Comparison of ENCODE assay signal across 25 cellular contexts in the genomic region with DNA sequence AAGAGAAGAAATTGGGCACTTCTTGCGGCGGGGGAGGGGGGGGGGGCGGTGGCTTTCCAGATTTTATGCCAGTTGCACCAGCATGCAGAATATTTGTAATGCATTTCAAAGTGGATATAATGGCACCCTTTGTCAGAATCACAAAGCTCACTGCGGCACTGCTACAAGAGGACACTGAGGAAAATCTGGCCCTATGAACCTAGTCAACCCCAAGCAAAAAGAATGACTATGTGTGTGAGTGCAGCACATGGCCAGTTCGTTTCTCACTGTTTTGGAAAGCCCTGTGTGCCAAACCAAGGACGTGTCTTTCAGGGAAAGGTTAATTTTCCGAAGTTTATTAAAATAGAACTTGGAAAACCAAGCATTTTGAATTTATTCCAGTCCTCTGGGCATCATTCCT.
A peak's percentile ranks its signal among the peaks of the same experiment; 100 is the strongest.
DNase-seq lines count a peak whose midpoint lies in the region; ATAC-seq and TF ChIP-seq lines count a peak whose summit lies in the region.
"Had no signal": no experiment of that assay in that cellular context is flagged by ENCODE, and none has a peak within 500 bp of the region (broad histone marks: within the 10 kb centered on the region; RNA-seq: fewer than 3 reads in every experiment).

No MANE protein-coding gene starts in this region.

- CTCF ChIA-PET in IMR-90 (lab: Yijun Ruan, JAX): no interaction called here

- no peak overlapping the region for H2AK5ac ChIP-seq in IMR-90 (ENCODE audit: low read depth, low read length)

- no peak for ATAC-seq in IMR-90 (ENCODE audit: low read depth)
- ATAC-seq in GM21447 (IDR thresholded peaks at IDR 0.05; ENCODE audit: unreplicated experiment): no peak
- ATAC-seq: A549 had no signal

- no peak overlapping the region for H2BK15ac ChIP-seq in IMR-90 (ENCODE audit: low read depth, low read length)

- no peak overlapping the region for H2AK9ac ChIP-seq in IMR-90 (replicated peaks; ENCODE audit: low read depth, low read length, poor library complexity)

- no peak for TF ChIP-seq RAD21 in IMR-90 (IDR thresholded peaks at IDR 0.05; ENCODE audit: low read length)

- no peaks in the 10 kb centered on the region for H3K4me1 ChIP-seq in IMR-90 (ENCODE audit: control insufficient read depth, insufficient read depth, low read length)
- H3K4me1 ChIP-seq: A549, BE2C, Peyer's patch, SJCRH30 had no signal

- no peak overlapping the region for H3K9ac ChIP-seq in IMR-90 (ENCODE audit: low read depth, low read length)
- H3K9ac ChIP-seq: GM23248 had no signal

- no peak overlapping the region for H3K4me3 Mint-ChIP-seq in activated naive CD8-positive, alpha-beta T cell treated with anti-CD3 and anti-CD28 coated beads for 36 hours
- H3K4me3 Mint-ChIP-seq: CD4-positive, CD25-positive, alpha-beta regulatory T cell; H9; HFFc6 had no signal

- dilution Hi-C loops in IMR-90 (cut with HindIII; ENCODE audit: low sequenced_read_pairs, unreplicated experiment): no loop called here

- no peak overlapping the region for H3K27ac ChIP-seq in IMR-90 (ENCODE audit: insufficient read depth, low read length)
- H3K27ac ChIP-seq in caudate nucleus (ENCODE audit: low read depth, low read length): peak overlapping the region; percentile 52
- H3K27ac ChIP-seq: A549, GM23248, Peyer's patch, SJCRH30 had no signal

- in situ Hi-C loops in IMR-90 (cut with MboI; ENCODE audit: low sequenced_read_pairs): no loop called here

- H3K14ac ChIP-seq in IMR-90 (replicated peaks; ENCODE audit: low read depth, low read length): no peak overlapping the region

- no peak overlapping the region for H3K4me2 ChIP-seq in IMR-90 (ENCODE audit: low read depth, low read length)
- H3K4me2 ChIP-seq: A549 had no signal

- no peaks in the 10 kb centered on the region for H3K9me1 ChIP-seq in IMR-90 (ENCODE audit: insufficient read depth, low read length)

- no peak overlapping the region for H3K4ac ChIP-seq in IMR-90 (ENCODE audit: low read depth, low read length)

- no peak for TF ChIP-seq POLR2A in IMR-90 (IDR thresholded peaks at IDR 0.05; ENCODE audit: low read depth, low read length)

- H4K20me1 ChIP-seq in IMR-90 (ENCODE audit: insufficient read depth, low read length): no peaks in the 10 kb centered on the region

- H2BK5ac ChIP-seq in IMR-90 (ENCODE audit: low read depth, low read length, poor library complexity, severe bottlenecking): no peak overlapping the region

- no peaks in the 10 kb centered on the region for H3K27me3 ChIP-seq in IMR-90 (ENCODE audit: control insufficient read depth, insufficient read depth, low read length)
- H3K27me3 ChIP-seq: BE2C, Peyer's patch, SJCRH30 had no signal

- H3K9me3 Mint-ChIP-seq in activated naive CD8-positive, alpha-beta T cell treated with anti-CD3 and anti-CD28 coated beads for 36 hours: peaks cover 2% of the 10 kb centered on the region

- no TSS peak for BruUV-seq in IMR-90 (replicated peaks; lab: Mats Ljungman, UMichigan)

- H2AFZ ChIP-seq in IMR-90 (replicated peaks; ENCODE audit: low read length, poor library complexity): peak overlapping the region; percentile 49
- H2AFZ ChIP-seq: GM23248 had no signal

- no peak overlapping the region for H3K27ac Mint-ChIP-seq in activated naive CD8-positive, alpha-beta T cell treated with anti-CD3 and anti-CD28 coated beads for 36 hours
- H3K27ac Mint-ChIP-seq: CD4-positive, CD25-positive, alpha-beta regulatory T cell; H9; HFFc6 had no signal

- no peak overlapping the region for H3K56ac ChIP-seq in IMR-90 (ENCODE audit: extremely low read depth, insufficient read depth, low read length)

- DNase-seq in IMR-90 (no peak), caudate nucleus (lab: John Stamatoyannopoulos, UW) (peak in 40 of 61 donors; percentile 5 to 64 (median 24)), medulla oblongata (ENCODE audit: extremely low spot score) (peak; percentile 68), putamen (ENCODE audit: low spot score) (peak; percentile 74), NCI-H2107 (lab: John Stamatoyannopoulos, UW) (no peak)
- DNase-seq in activated naive CD8-positive, alpha-beta T cell treated with anti-CD3 and anti-CD28 coated beads for 36 hours: no peak
- no peak for DNase-seq in stimulated activated CD8-positive, alpha-beta memory T cell treated with anti-CD3 and anti-CD28 coated beads, Interleukin-4, amount 100 ng/mL, for 48 hours
- DNase-seq: BE2C; CD4-positive, CD25-positive, alpha-beta regulatory T cell; DMS79; GM23248; H9; HFFc6; KBM-7; MM.1S; NCI-H1048; NCI-H1436; NCI-H1930; NCI-H226; NCI-H524; NCI-H82; Peyer's patch; SJCRH30 had no signal

- no peak overlapping the region for H2BK20ac ChIP-seq in IMR-90 (ENCODE audit: low read depth, low read length)

- WGBS in IMR-90 (ENCODE audit: extremely low coverage in 2 of 2, insufficient read length in 1 of 2), 2 experiments: 19% methylated on average over 3 of the region's 7 CpGs; no CpG with 5 or more reads in 1 of the 2 experiments

- no peak overlapping the region for H3K4me3 ChIP-seq in IMR-90 (ENCODE audit: insufficient read depth, low read depth, low read length)
- H3K4me3 ChIP-seq: A549, GM23248, Peyer's patch, SJCRH30 had no signal

- no peaks in the 10 kb centered on the region for H3K27me3 Mint-ChIP-seq in activated naive CD8-positive, alpha-beta T cell treated with anti-CD3 and anti-CD28 coated beads for 36 hours
- H3K27me3 Mint-ChIP-seq: CD4-positive, CD25-positive, alpha-beta regulatory T cell had no signal

- H3K4me1 Mint-ChIP-seq in activated naive CD8-positive, alpha-beta T cell treated with anti-CD3 and anti-CD28 coated beads for 36 hours: no peaks in the 10 kb centered on the region
- H3K4me1 Mint-ChIP-seq: CD4-positive, CD25-positive, alpha-beta regulatory T cell had no signal

- no peaks in the 10 kb centered on the region for H3K9me3 ChIP-seq in IMR-90 (ENCODE audit: control insufficient read depth, insufficient read depth, low read length)
- H3K9me3 ChIP-seq: A549, BE2C, Peyer's patch, SJCRH30 had no signal

- H3K36me3 Mint-ChIP-seq in activated naive CD8-positive, alpha-beta T cell treated with anti-CD3 and anti-CD28 coated beads for 36 hours: no peaks in the 10 kb centered on the region
- H3K36me3 Mint-ChIP-seq: CD4-positive, CD25-positive, alpha-beta regulatory T cell had no signal

- H3K18ac ChIP-seq in IMR-90 (ENCODE audit: low read depth, low read length): no peak overlapping the region

- POLR2A ChIA-PET in IMR-90 (lab: Charles Lee; ENCODE audit: unreplicated experiment): no interaction called here

- TF ChIP-seq CTCF in IMR-90 (conservative IDR thresholded peaks at IDR 0.05; ENCODE audit: low read depth, low read length): no peak

- no peaks in the 10 kb centered on the region for H3K36me3 ChIP-seq in IMR-90 (ENCODE audit: control insufficient read depth, insufficient read depth, low read length)
- H3K36me3 ChIP-seq: BE2C, Peyer's patch, SJCRH30 had no signal

- H4K8ac ChIP-seq in IMR-90 (ENCODE audit: low read depth in 2 of 2, low read length in 2 of 2): no peak overlapping the region

- H3K79me1 ChIP-seq in IMR-90 (ENCODE audit: low read depth in 1 of 2, low read length in 2 of 2): no peaks in the 10 kb centered on the region

- no peak overlapping the region for H2BK120ac ChIP-seq in IMR-90 (ENCODE audit: low read depth, low read length)

- no peak overlapping the region for H4K5ac ChIP-seq in IMR-90 (ENCODE audit: low read depth, low read length)

- no peak overlapping the region for H4K91ac ChIP-seq in IMR-90 (ENCODE audit: insufficient read depth, low read depth, low read length)

- intact Hi-C loops in IMR-90 (cut with micrococcal nuclease): no loop called here

- H3K23ac ChIP-seq in IMR-90 (ENCODE audit: low read depth, low read length): no peak overlapping the region

TF ChIP-seq in IMR-90, 13 proteins besides CTCF, POLR2A, EP300 and RAD21:
- TF ChIP-seq CEBPB (IDR thresholded peaks at IDR 0.05; ENCODE audit: low read depth, low read length): no peak
- TF ChIP-seq RFX5 (IDR thresholded peaks at IDR 0.05; ENCODE audit: low read depth, low read length): no peak
- no peak for TF ChIP-seq SMC3 (IDR thresholded peaks at IDR 0.05; ENCODE audit: low read depth, low read length)
- no peak for TF ChIP-seq RCOR1 (IDR thresholded peaks at IDR 0.05; ENCODE audit: insufficient replicate concordance, low read length)
- TF ChIP-seq FOS (IDR thresholded peaks at IDR 0.05; ENCODE audit: low read depth, low read length): no peak
- no peak for TF ChIP-seq MXI1 (IDR thresholded peaks at IDR 0.05; ENCODE audit: borderline replicate concordance, low read depth, low read length)
- TF ChIP-seq, protein P1, sequence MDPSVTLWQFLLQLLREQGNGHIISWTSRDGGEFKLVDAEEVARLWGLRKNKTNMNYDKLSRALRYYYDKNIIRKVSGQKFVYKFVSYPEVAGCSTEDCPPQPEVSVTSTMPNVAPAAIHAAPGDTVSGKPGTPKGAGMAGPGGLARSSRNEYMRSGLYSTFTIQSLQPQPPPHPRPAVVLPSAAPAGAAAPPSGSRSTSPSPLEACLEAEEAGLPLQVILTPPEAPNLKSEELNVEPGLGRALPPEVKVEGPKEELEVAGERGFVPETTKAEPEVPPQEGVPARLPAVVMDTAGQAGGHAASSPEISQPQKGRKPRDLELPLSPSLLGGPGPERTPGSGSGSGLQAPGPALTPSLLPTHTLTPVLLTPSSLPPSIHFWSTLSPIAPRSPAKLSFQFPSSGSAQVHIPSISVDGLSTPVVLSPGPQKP (IDR thresholded peaks at IDR 0.05; ENCODE audit: borderline replicate concordance, low read depth, low read length): no peak
- TF ChIP-seq MAFK (IDR thresholded peaks at IDR 0.05; ENCODE audit: low read depth, low read length): no peak
- TF ChIP-seq BHLHE40 (IDR thresholded peaks at IDR 0.05; ENCODE audit: low read depth, low read length): no peak
- TF ChIP-seq, protein P2, sequence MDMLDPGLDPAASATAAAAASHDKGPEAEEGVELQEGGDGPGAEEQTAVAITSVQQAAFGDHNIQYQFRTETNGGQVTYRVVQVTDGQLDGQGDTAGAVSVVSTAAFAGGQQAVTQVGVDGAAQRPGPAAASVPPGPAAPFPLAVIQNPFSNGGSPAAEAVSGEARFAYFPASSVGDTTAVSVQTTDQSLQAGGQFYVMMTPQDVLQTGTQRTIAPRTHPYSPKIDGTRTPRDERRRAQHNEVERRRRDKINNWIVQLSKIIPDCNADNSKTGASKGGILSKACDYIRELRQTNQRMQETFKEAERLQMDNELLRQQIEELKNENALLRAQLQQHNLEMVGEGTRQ (IDR thresholded peaks at IDR 0.05; ENCODE audit: low read depth, low read length): no peak
- no peak for TF ChIP-seq CHD1 (IDR thresholded peaks at IDR 0.05; ENCODE audit: low read depth, low read length)
- no peak for TF ChIP-seq NFE2L2 (IDR thresholded peaks at IDR 0.05; ENCODE audit: low read depth, low read length)
- TF ChIP-seq MAZ (IDR thresholded peaks at IDR 0.05; ENCODE audit: borderline replicate concordance, low read depth, low read length): no peak

Comparison
In these comparisons a context has a peak if more than half of its experiments do, and no peak if none do; other contexts are left out.
1. DNase-seq: peak in caudate nucleus (40 of 61), medulla oblongata (single experiment) and putamen (single experiment); none in IMR-90 (single experiment), NCI-H2107 (single experiment), activated naive CD8-positive, alpha-beta T cell treated with anti-CD3 and anti-CD28 coated beads for 36 hours (single experiment) and stimulated activated CD8-positive, alpha-beta memory T cell treated with anti-CD3 and anti-CD28 coated beads, Interleukin-4, amount 100 ng/mL, for 48 hours (single experiment).